Comparison of ENCODE assay signal across 27 cellular contexts in the genomic region with DNA sequence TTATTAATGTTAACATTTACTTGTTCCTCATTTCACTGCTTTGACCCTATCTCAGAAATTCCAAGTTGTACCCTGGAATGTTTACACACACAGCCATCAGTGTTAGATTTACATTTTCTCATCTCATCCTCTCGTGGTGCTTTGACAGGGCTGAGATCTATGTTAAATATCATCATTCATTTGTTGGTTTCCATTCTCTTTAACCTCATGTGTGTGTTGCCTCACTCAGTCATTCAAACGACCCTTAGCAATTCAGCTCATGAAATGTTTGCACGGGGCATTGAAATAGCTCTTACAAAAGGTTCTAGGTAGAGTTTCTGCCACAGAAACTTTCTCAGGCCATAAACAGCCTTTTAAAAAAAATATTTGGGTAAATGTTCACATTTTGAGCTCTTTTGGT.
"Had no signal": no experiment of that assay in that cellular context is flagged by ENCODE, and none has a peak within 500 bp of the region (broad histone marks: within the 10 kb centered on the region; RNA-seq: fewer than 3 reads in every experiment).

No MANE protein-coding gene starts in this region.

- H3K9me3 ChIP-seq: esophagus squamous epithelium, lower lobe of right lung, sigmoid colon, thyroid gland, upper lobe of left lung had no signal

- H3K4me1 ChIP-seq: lower lobe of right lung, neural progenitor cell, sigmoid colon, thyroid gland, upper lobe of left lung had no signal

- ATAC-seq: natural killer cell; stimulated activated memory B cell treated with anti-CD40 and anti-IgM and Interleukin-4, amounts not matched to agents 10 μg/mL and 1 μg/mL and 100 μg/mL, for 72 hours; stimulated activated naive CD8-positive, alpha-beta T cell treated with anti-CD3 and anti-CD28 coated beads, Interleukin-15, amount 100 ng/mL, for 72 hours; T-helper 17 cell had no signal

- H3K9ac ChIP-seq: neural progenitor cell had no signal

- DNase-seq: activated CD4-positive, alpha-beta memory T cell treated with anti-CD3 and anti-CD28 coated beads, Interleukin-2, amount 10 ng/mL, durations not matched to agents 7 days and 5 days; activated CD4-positive, alpha-beta T cell treated with anti-CD3 and anti-CD28 coated beads for 1 hour; activated CD4-positive, alpha-beta T cell treated with anti-CD3 and anti-CD28 coated beads, Interleukin-2, amount 10 ng/mL, durations not matched to agents 7 days and 5 days; activated CD8-positive, alpha-beta memory T cell treated with anti-CD3 and anti-CD28 coated beads, Interleukin-2, amount 50 U/mL, for 48 hours; activated gamma-delta T cell; activated naive CD4-positive, alpha-beta T cell treated with anti-CD3 and anti-CD28 coated beads, Interleukin-2, amount 50 U/mL, for 16 hours; activated T-cell treated with anti-CD3 and anti-CD28 coated beads, Interleukin-2, amount 50 U/mL, for 24 hours; dermis blood vessel endothelial cell; effector CD4-positive, alpha-beta T cell; esophagus squamous epithelium; foreskin melanocyte; lower lobe of right lung; natural killer cell; small intestine; stimulated activated CD4-positive, alpha-beta T cell treated with anti-CD3 and anti-CD28 coated beads, Interleukin-1b, Interleukin-23, amount 100 ng/mL, for 48 hours; stimulated activated CD4-positive, alpha-beta T cell treated with anti-CD3 and anti-CD28 coated beads, Interleukin-4, amount 100 ng/mL, for 4 hours; stimulated activated CD8-positive, alpha-beta memory T cell treated with anti-CD3 and anti-CD28 coated beads, Interleukin-4, amount 100 ng/mL, for 48 hours; stimulated activated naive CD8-positive, alpha-beta T cell treated with anti-CD3 and anti-CD28 coated beads, Interleukin-15, amount 100 ng/mL, for 72 hours; substantia nigra; T-helper 17 cell; T1000 had no signal

- H3K4me3 ChIP-seq: esophagus squamous epithelium, lower lobe of right lung, neural progenitor cell, sigmoid colon, thyroid gland, upper lobe of left lung had no signal

- H3K27ac ChIP-seq: epithelial cell of prostate, esophagus squamous epithelium, lower lobe of right lung, neural progenitor cell, sigmoid colon, thyroid gland, upper lobe of left lung had no signal

- H3K27me3 ChIP-seq: esophagus squamous epithelium, neural progenitor cell, sigmoid colon, thyroid gland, upper lobe of left lung had no signal

- H3K36me3 ChIP-seq: esophagus squamous epithelium, lower lobe of right lung, neural progenitor cell, sigmoid colon, thyroid gland, upper lobe of left lung had no signal

- H3K4me2 ChIP-seq: neural progenitor cell had no signal

- H2AFZ ChIP-seq: neural progenitor cell had no signal
